Comparison of ENCODE assay signal across 26 cellular contexts in genomic region chr2:81513328-81513727, GRCh38.
"Had no signal": no experiment of that assay in that cellular context is flagged by ENCODE, and none has a peak within 500 bp of the region (broad histone marks: within the 10 kb centered on the region; RNA-seq: fewer than 3 reads in every experiment).

No MANE protein-coding gene starts in this region.

- H3K79me2 ChIP-seq: hepatocyte had no signal

- H2AFZ ChIP-seq: hepatocyte had no signal

- H3K27me3 ChIP-seq: dorsolateral prefrontal cortex, foreskin keratinocyte, gastroesophageal sphincter, heart left ventricle, hepatocyte, neutrophil, pancreas, sigmoid colon, stomach, thyroid gland had no signal

- H3K9me3 ChIP-seq: gastroesophageal sphincter, neutrophil, pancreas, sigmoid colon, thyroid gland had no signal

- H3K4me2 ChIP-seq: hepatocyte had no signal

- H3K4me1 ChIP-seq: foreskin keratinocyte, gastroesophageal sphincter, heart left ventricle, pancreas, sigmoid colon, stomach, thyroid gland had no signal

- DNase-seq: dorsolateral prefrontal cortex; effector CD4-positive, alpha-beta T cell; heart left ventricle; kidney; mesenchymal stem cell; mucosa of descending colon; naive B cell; pancreas; sigmoid colon; stimulated activated CD4-positive, alpha-beta T cell treated with anti-CD3 and anti-CD28 coated beads, Interleukin-2, amount 100 ng/mL, for 24 hours; stimulated activated CD4-positive, alpha-beta T cell treated with anti-CD3 and anti-CD28 coated beads, Interleukin-4, amount 100 ng/mL, for 24 hours; stimulated activated naive CD4-positive, alpha-beta T cell treated with Interleukin-2 at 50 U/mL for 16 hours; stomach; thyroid gland; trophoblast cell had no signal

- H3K4me3 ChIP-seq: dorsolateral prefrontal cortex, gastroesophageal sphincter, heart left ventricle, hepatocyte, lung, mucosa of descending colon, pancreas, sigmoid colon, stomach, thyroid gland had no signal

- FAIRE-seq: colon, kidney, pancreas had no signal

- H3K27ac ChIP-seq: dorsolateral prefrontal cortex, epithelial cell of prostate, foreskin keratinocyte, gastroesophageal sphincter, heart left ventricle, hepatocyte, neutrophil, pancreas, sigmoid colon, stomach, thyroid gland had no signal

- ATAC-seq: esophagus mucosa; foreskin keratinocyte; gastroesophageal sphincter; heart left ventricle; left lobe of liver; mucosa of descending colon; natural killer cell treated with Interleukin-12 subunit alpha and Interleukin-12 subunit beta and Interleukin-15 and Interleukin-18, amount 100 ng/mL, for 72 hours; pancreas; stimulated activated effector memory CD8-positive, alpha-beta T cell treated with anti-CD3 and anti-CD28 coated beads, Interleukin-12 subunit alpha, Interleukin-12 subunit beta, amount 100 ng/mL, for 72 hours had no signal

- H3K36me3 ChIP-seq: gastroesophageal sphincter, heart left ventricle, neutrophil, pancreas, sigmoid colon, stomach, thyroid gland had no signal
